Comparison of ENCODE assay signal across 9 cellular contexts in genomic region chr17:76120658-76121008, GRCh38. TPM values are rescaled to one million over a fixed set of nuclear protein-coding genes. Genes with fewer than 3 reads are reported as not detected.
A peak's percentile ranks its signal among the peaks of the same experiment; 100 is the strongest.
DNase-seq lines count a peak whose midpoint lies in the region; ATAC-seq and TF ChIP-seq lines count a peak whose summit lies in the region.
"Had no signal": no experiment of that assay in that cellular context is flagged by ENCODE, and none has a peak within 500 bp of the region (broad histone marks: within the 10 kb centered on the region; RNA-seq: fewer than 3 reads in every experiment).

No MANE protein-coding gene starts in this region.

- no peak for TF ChIP-seq RAD21 in HCT116 (IDR thresholded peaks at IDR 0.05; ENCODE audit: low read depth)

- H3K27ac ChIP-seq in HCT116 (ENCODE audit: low read depth, low read length), result no peak overlapping the region
- H3K27ac ChIP-seq: tibial artery had no signal

- H4K20me1 ChIP-seq in HCT116 (ENCODE audit: insufficient read depth), result no peaks in the 10 kb centered on the region

- peaks cover 0 to 15% of the 10 kb centered on the region in 2 experiments; a peak in 2 of 4 replicates for H3K4me1 ChIP-seq in HCT116 (ENCODE audit: control insufficient read depth in 1 of 2, insufficient read depth in 2 of 2, low read length in 2 of 2)

- H3K4me1 Mint-ChIP-seq in endothelial cell (ENCODE audit: unreplicated experiment), result peaks cover 16% of the 10 kb centered on the region

- peak overlapping the region; percentile 6 for H3K27ac Mint-ChIP-seq in endothelial cell (ENCODE audit: unreplicated experiment)

- DNase-seq in HCT116 (ENCODE audit: low read depth, low spot score) (no peak), endothelial cell (ENCODE audit: low spot score) (no peak), SHP77 treated with DMSO at 0.1 percent for 48 hours (lab: John Stamatoyannopoulos, UW) (no peak), NCI-H2171 treated with DMSO at 0.1 percent for 48 hours (lab: John Stamatoyannopoulos, UW) (no peak)
- DNase-seq: activated effector memory CD4-positive, alpha-beta T cell treated with Interleukin-2 at 50 U/mL for 16 hours; head of caudate nucleus; tibial artery had no signal

- H3K79me2 ChIP-seq in HCT116 (ENCODE audit: insufficient read depth, low read length), result no peaks in the 10 kb centered on the region

- peak overlapping the region; percentile 37; the same call in 1 of the 2 replicates for H3K9ac ChIP-seq in HCT116 (ENCODE audit: low read length)

- no peaks in the 10 kb centered on the region for H3K9me2 ChIP-seq in HCT116 (ENCODE audit: insufficient read depth)

- no peaks in the 10 kb centered on the region for H3K36me3 Mint-ChIP-seq in endothelial cell (ENCODE audit: low read depth, unreplicated experiment)

- peak overlapping the region; percentile 72 for H3K4me2 ChIP-seq in HCT116 (ENCODE audit: low read length)

- H3K9me3 Mint-ChIP-seq in endothelial cell (ENCODE audit: unreplicated experiment), result no peaks in the 10 kb centered on the region

- intact Hi-C loops in HCT116 (cut with micrococcal nuclease), result loop anchor here (1.0 kb wide), 2 partner anchors 62 to 159 kb away; no protein-coding TSS in a partner anchor

- CTCF ChIA-PET in HCT116 (lab: Charles Lee), result interaction anchor here (1.0 to 10.0 kb wide), 8 partner anchors 12 to 169 kb away, joined by 3 to 132 read pairs (median 8); no protein-coding TSS in a partner anchor

- peak overlapping the region; percentile 35 for H2AFZ ChIP-seq in HCT116 (ENCODE audit: low read depth, low read length, poor library complexity, severe bottlenecking)

- no peak overlapping the region for H3K4me3 ChIP-seq in HCT116 (replicated peaks in 1 of 2; ENCODE audit: low read depth in 1 of 2, low read length in 2 of 2)
- H3K4me3 ChIP-seq: tibial artery had no signal

- ATAC-seq in HCT116, result no peak

- TF ChIP-seq CTCF in HCT116 (IDR thresholded peaks at IDR 0.05 in 2 of 3, conservative IDR thresholded peaks at IDR 0.05 in 1 of 3; ENCODE audit: borderline replicate concordance in 1 of 3, insufficient read depth in 1 of 3, low read depth in 2 of 3, low read length in 2 of 3) (no peak), endothelial cell (IDR thresholded peaks at IDR 0.05; ENCODE audit: unreplicated experiment) (no peak)

- H3K4me3 Mint-ChIP-seq in endothelial cell (ENCODE audit: unreplicated experiment), result no peak overlapping the region

- H3K9me3 ChIP-seq in HCT116 (ENCODE audit: control insufficient read depth in 1 of 2, insufficient read depth in 1 of 2, low read depth in 1 of 2, low read length in 2 of 2), result no peaks in the 10 kb centered on the region
- H3K9me3 ChIP-seq: tibial artery had no signal

- no peak for TF ChIP-seq POLR2A in HCT116 (IDR thresholded peaks at IDR 0.05; ENCODE audit: borderline replicate concordance, extremely low read depth, insufficient read depth, insufficient read length)

- RAD21 ChIA-PET in HCT116 (lab: Charles Lee; ENCODE audit: low non-redundant PET in 1 of 2, low total read pairs in 2 of 2, uncharacterized antibody in 2 of 2, unreplicated experiment in 2 of 2), result interaction anchor here (0.7 to 1.3 kb wide), 5 partner anchors 51 to 250 kb away, joined by 3 to 12 read pairs (median 7); no protein-coding TSS in a partner anchor

- POLR2A ChIA-PET in HCT116 (lab: Charles Lee), result no interaction called here

- H3K27me3 Mint-ChIP-seq in endothelial cell (ENCODE audit: unreplicated experiment), result peaks cover 9% of the 10 kb centered on the region

- BruUV-seq in HCT116 (replicated peaks; lab: Mats Ljungman, UMichigan), result no TSS peak

- H3K36me3 ChIP-seq in HCT116 (ENCODE audit: control insufficient read depth in 1 of 2, insufficient read depth in 2 of 2, low read length in 2 of 2), result no peaks in the 10 kb centered on the region
- H3K36me3 ChIP-seq: tibial artery had no signal

- H3K27me3 ChIP-seq in HCT116 (ENCODE audit: insufficient read depth, low read length), result no peaks in the 10 kb centered on the region

TF ChIP-seq in HCT116, 20 proteins besides CTCF, POLR2A, EP300 and RAD21:
- TF ChIP-seq FOSL1 (IDR thresholded peaks at IDR 0.05; ENCODE audit: low read depth), result no peak
- TF ChIP-seq TCF7L2 (IDR thresholded peaks at IDR 0.05; ENCODE audit: borderline replicate concordance, extremely low read depth, insufficient read depth, insufficient read length), result peak; percentile 6
- TF ChIP-seq POLR2AphosphoS5 (IDR thresholded peaks at IDR 0.05; ENCODE audit: low read depth, low read length), result no peak
TF ChIP-seq in HCT116: peak in this region for 1.

RNA-seq across cellular contexts. Expression of gene EXOC7, which starts 17.0 kb away (rescaled TPM):
- total RNA-seq in HCT116 (2021; ENCODE audit: unreplicated experiment) (114 TPM), endothelial cell (ENCODE audit: unreplicated experiment) (183 TPM)
- 57.8 and 59.4 TPM in 2 replicates for polyA plus RNA-seq in HCT116 (2012)

RNA-seq across cellular contexts. Expression of gene FOXJ1, which starts 20.4 kb away (rescaled TPM):
- total RNA-seq in HCT116 (2021; ENCODE audit: unreplicated experiment) (0.61 TPM), endothelial cell (ENCODE audit: unreplicated experiment) (2.1 TPM)
- 0.27 and 0.30 TPM in 2 replicates for polyA plus RNA-seq in HCT116 (2012)
- total RNA-seq: endothelial cell of umbilical vein had no signal
- polyA plus RNA-seq: endothelial cell of umbilical vein had no signal

RNA-seq across cellular contexts. Expression of gene ZACN, which starts 41.7 kb away (rescaled TPM):
- total RNA-seq in HCT116 (2021; ENCODE audit: unreplicated experiment), result not detected
- polyA plus RNA-seq in HCT116 (2012), result 10.7 and 15.1 TPM in 2 replicates
- not detected for total RNA-seq in endothelial cell (ENCODE audit: unreplicated experiment)
- total RNA-seq: endothelial cell of umbilical vein had no signal
- polyA plus RNA-seq: neural cell had no signal

RNA-seq across cellular contexts. Expression of gene GALR2, which starts 46.1 kb away (rescaled TPM):
- total RNA-seq in HCT116 (2021; ENCODE audit: unreplicated experiment), result 0.27 TPM
- 0.13 and 0.15 TPM in 2 replicates for polyA plus RNA-seq in HCT116 (2012)
- total RNA-seq in endothelial cell (ENCODE audit: unreplicated experiment), result not detected
- total RNA-seq: endothelial cell of umbilical vein had no signal
- polyA plus RNA-seq: neural cell had no signal

RNA-seq across cellular contexts. Expression of gene SRP68, which starts 48.3 kb away (rescaled TPM):
- total RNA-seq in HCT116 (2021; ENCODE audit: unreplicated experiment) (152 TPM), endothelial cell (ENCODE audit: unreplicated experiment) (62.6 TPM)
- 117 and 132 TPM in 2 replicates for polyA plus RNA-seq in HCT116 (2012)
